Comparison of ENCODE assay signal across 8 cellular contexts in the genomic region with DNA sequence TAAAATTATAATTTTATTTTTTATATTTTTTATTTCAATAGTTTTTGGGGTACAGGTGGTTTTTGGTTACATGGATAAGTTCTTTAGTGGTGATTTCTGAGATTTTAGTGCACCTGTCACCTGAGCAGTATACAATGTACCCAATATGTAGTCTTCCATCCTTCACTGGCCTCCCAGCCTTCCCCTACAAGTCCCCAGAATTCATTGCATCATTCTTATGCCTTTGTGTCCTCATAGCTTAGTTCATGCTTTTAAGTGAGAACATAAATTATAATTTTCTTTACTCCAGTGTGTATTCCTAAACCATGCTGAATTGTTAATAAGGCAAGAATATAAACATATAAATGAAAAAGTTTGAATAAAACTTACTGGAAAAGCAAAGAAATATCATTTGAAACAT.
"Had no signal": no experiment of that assay in that cellular context is flagged by ENCODE, and none has a peak within 500 bp of the region (broad histone marks: within the 10 kb centered on the region; RNA-seq: fewer than 3 reads in every experiment).

No MANE protein-coding gene starts in this region.

- DNase-seq: GDM1, GF-D8 had no signal

- FAIRE-seq: G401.6, GM12878, GM12891, GM12892, GM18507, GM19239 had no signal

- ATAC-seq: GM12878 had no signal

- H3K4me3 ChIP-seq: GM12878 had no signal
